In the genomic region with DNA sequence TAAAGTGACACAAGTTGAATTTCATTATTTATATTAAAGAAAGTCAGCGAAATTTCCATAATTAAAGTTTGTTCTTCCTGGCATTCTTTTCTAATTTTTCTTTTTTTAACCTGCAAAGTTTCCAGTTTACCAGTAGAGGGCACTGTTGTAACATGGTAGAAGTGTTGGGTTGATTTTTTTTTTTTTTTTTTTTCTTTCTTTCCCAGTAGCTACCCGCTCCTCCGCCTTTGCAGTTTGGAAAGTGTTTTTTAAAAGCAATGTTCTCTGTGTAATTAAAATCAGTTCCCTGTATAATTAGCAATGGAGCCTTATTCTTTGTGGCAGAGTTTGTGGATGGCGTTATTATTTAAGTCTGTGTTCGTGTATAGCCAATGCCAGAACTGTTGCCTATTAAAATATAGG, we compare ENCODE assay signal across 8 cellular contexts. TPM values are rescaled to one million over a fixed set of nuclear protein-coding genes. Genes with fewer than 3 reads are reported as not detected.
DNase-seq lines count a peak whose midpoint lies in the region; ATAC-seq and TF ChIP-seq lines count a peak whose summit lies in the region.

No MANE protein-coding gene starts in this region.

- CTCF ChIA-PET in activated naive CD4-positive, alpha-beta T cell treated with anti-CD3 and anti-CD28 coated beads for 36 hours (lab: Charles Lee), result interaction anchor here (0.6 kb wide), 3 partner anchors 157 to 578 kb away, joined by 3 to 5 read pairs (median 3); no protein-coding TSS in a partner anchor

- no peaks in the 10 kb centered on the region for H3K9me3 Mint-ChIP-seq in activated naive CD4-positive, alpha-beta T cell treated with anti-CD3 and anti-CD28 coated beads for 36 hours

- no peaks in the 10 kb centered on the region for H3K9me3 ChIP-seq in thyroid gland

- H3K27me3 Mint-ChIP-seq in activated naive CD4-positive, alpha-beta T cell treated with anti-CD3 and anti-CD28 coated beads for 36 hours (ENCODE audit: low read depth), result no peaks in the 10 kb centered on the region

- in situ Hi-C loops in astrocyte of the spinal cord (cut with HindIII; ENCODE audit: low sequenced_read_pairs), result no loop called here

- ATAC-seq in HG03565 (IDR thresholded peaks at IDR 0.05; ENCODE audit: unreplicated experiment) (no peak), HG03342 (IDR thresholded peaks at IDR 0.05; ENCODE audit: unreplicated experiment) (no peak)

- no peaks in the 10 kb centered on the region for H3K4me1 ChIP-seq in thyroid gland

- TF ChIP-seq CTCF in NB4 (IDR thresholded peaks at IDR 0.05; ENCODE audit: low read depth, low read length) (peak; percentile 25), astrocyte of the spinal cord (IDR thresholded peaks at IDR 0.05; ENCODE audit: low read depth, low read length) (peak; percentile 62), thyroid gland (IDR thresholded peaks at IDR 0.05) (peak; percentile 7 to 97 (median 68))

- no peak for DNase-seq in activated naive CD4-positive, alpha-beta T cell treated with anti-CD3 and anti-CD28 coated beads for 36 hours
- no peak for DNase-seq in activated naive CD4-positive, alpha-beta T cell (lab: John Stamatoyannopoulos, UW)
- DNase-seq in NB4 (ENCODE audit: low read depth) (peak; percentile 22), astrocyte of the spinal cord (ENCODE audit: low read depth, low spot score) (peak; percentile 30), left kidney (ENCODE audit: low read depth, low spot score) (peak; percentile 63), thyroid gland (no peak)

- H3K27ac ChIP-seq in thyroid gland, result no peak overlapping the region

- no peaks in the 10 kb centered on the region for H3K36me3 Mint-ChIP-seq in activated naive CD4-positive, alpha-beta T cell treated with anti-CD3 and anti-CD28 coated beads for 36 hours (ENCODE audit: low read depth)

- intact Hi-C loops in activated naive CD4-positive, alpha-beta T cell treated with anti-CD3 and anti-CD28 coated beads for 36 hours (cut with micrococcal nuclease), result loop anchor here (1.0 to 10.0 kb wide), 6 partner anchors 181 to 1430 kb away; no protein-coding TSS in a partner anchor
- intact Hi-C loops in thyroid gland (cut with DNase I), result loop anchor here (5.0 to 10.0 kb wide), 2 partner anchors 1003 to 1335 kb away; no protein-coding TSS in a partner anchor

- 10 to 11% methylated on average over 5 of the region's 5 CpGs for WGBS in thyroid gland, 2 donors

- H3K4me3 Mint-ChIP-seq in activated naive CD4-positive, alpha-beta T cell treated with anti-CD3 and anti-CD28 coated beads for 36 hours, result peak overlapping the region; percentile 64

- H3K36me3 ChIP-seq in thyroid gland, result no peaks in the 10 kb centered on the region

- H3K4me1 Mint-ChIP-seq in activated naive CD4-positive, alpha-beta T cell treated with anti-CD3 and anti-CD28 coated beads for 36 hours (ENCODE audit: low read depth), result peaks cover 6% of the 10 kb centered on the region

- H3K27me3 ChIP-seq in thyroid gland, result no peaks in the 10 kb centered on the region

- H3K27ac Mint-ChIP-seq in activated naive CD4-positive, alpha-beta T cell treated with anti-CD3 and anti-CD28 coated beads for 36 hours, result no peak overlapping the region

- TF ChIP-seq POLR2A in NB4 (IDR thresholded peaks at IDR 0.05; ENCODE audit: extremely low read depth, insufficient read length) (no peak), thyroid gland (IDR thresholded peaks at IDR 0.05) (no peak)

- H3K4me3 ChIP-seq in NB4 (ENCODE audit: low read depth, low read length) (peak overlapping the region; percentile 25), astrocyte of the spinal cord (ENCODE audit: low read depth, low read length) (peak overlapping the region; percentile 28), thyroid gland (replicated peaks in 1 of 3) (peak overlapping the region in 1 of 3 donors; percentile 13)

RNA-seq across cellular contexts. Expression of a gene that starts 53.7 kb away (rescaled TPM):
- total RNA-seq in activated naive CD4-positive, alpha-beta T cell treated with anti-CD3 and anti-CD28 coated beads for 36 hours, result 10 to 100 TPM; 12.6 to 12.8 TPM
- total RNA-seq in thyroid gland, result 10 to 100 TPM in 1 of 4 donors, 1 to 10 TPM in 3; 6.7 to 11.0 (median 8.6) TPM

Comparison
In these comparisons a context has a peak if more than half of its experiments do, and no peak if none do; other contexts are left out.
1. DNase-seq: peak in NB4 (single experiment), astrocyte of the spinal cord (single experiment) and left kidney (single experiment); none in activated naive CD4-positive, alpha-beta T cell treated with anti-CD3 and anti-CD28 coated beads for 36 hours (single experiment), activated naive CD4-positive, alpha-beta T cell (0 of 4) and thyroid gland (0 of 2).
2. Peak in every context shown above with its lines, with median percentiles within 50 percentile points of each other: CTCF ChIP-seq.